In genomic region chr4:40066651-40067050, GRCh38 we compare ENCODE assay signal across 21 cellular contexts. TPM values are rescaled to one million over a fixed set of nuclear protein-coding genes. Genes with fewer than 3 reads are reported as not detected.
DNase-seq lines count a peak whose midpoint lies in the region; ATAC-seq, FAIRE-seq and TF ChIP-seq lines count a peak whose summit lies in the region.
"Had no signal": no experiment of that assay in that cellular context is flagged by ENCODE, and none has a peak within 500 bp of the region (broad histone marks: within the 10 kb centered on the region; RNA-seq: fewer than 3 reads in every experiment).

No MANE protein-coding gene starts in this region.

- H3K79me2 ChIP-seq in GM12878 (ENCODE audit: control insufficient read depth, insufficient read depth, low read length) = no peaks in the 10 kb centered on the region

- H2AFZ ChIP-seq in GM12878 (ENCODE audit: control insufficient read depth, low read depth, low read length) = no peak overlapping the region

- no peaks in the 10 kb centered on the region for H4K20me1 ChIP-seq in GM12878 (ENCODE audit: control insufficient read depth, insufficient read depth)

- no peak for TF ChIP-seq POLR2A in GM12878 (IDR thresholded peaks at IDR 0.05; ENCODE audit: low read depth, low read length)

- no peak for ATAC-seq in CD4-positive, alpha-beta T cell (ENCODE audit: poor library complexity)
- peak in 1 of 4 experiments; percentile 61 for ATAC-seq in T-cell (replicated peaks in 1 of 4)
- peak; percentile 66 for ATAC-seq in GM12878
- ATAC-seq in HG02623 (IDR thresholded peaks at IDR 0.05; ENCODE audit: unreplicated experiment) = no peak
- no peak for ATAC-seq in GM19324 (IDR thresholded peaks at IDR 0.05; ENCODE audit: low FRiP score, unreplicated experiment)
- ATAC-seq: A549 had no signal

- in situ Hi-C loops in GM12878 (cut with MboI) = no loop called here

- H3K36me3 Mint-ChIP-seq in activated CD4-positive, alpha-beta memory T cell treated with anti-CD3 and anti-CD28 coated beads for 36 hours = peaks cover 23% of the 10 kb centered on the region
- H3K36me3 Mint-ChIP-seq in activated CD4-positive, alpha-beta memory T cell treated with anti-CD3 and anti-CD28 coated beads, Interleukin-2, amount 10 ng/mL, durations not matched to agents 7 days and 5 days (ENCODE audit: low read depth) = peaks cover 49% of the 10 kb centered on the region
- peaks cover 35% of the 10 kb centered on the region for H3K36me3 Mint-ChIP-seq in CD4-positive, alpha-beta T cell (ENCODE audit: low read depth)
- peaks cover 30% of the 10 kb centered on the region for H3K36me3 Mint-ChIP-seq in T-cell

- H3K9ac ChIP-seq in GM12878 (ENCODE audit: control insufficient read depth, insufficient read depth, low read length) = no peak overlapping the region
- H3K9ac ChIP-seq: BLaER1 treated with 17β-estradiol and CSF1 and Interleukin-3, amounts not matched to agents 10 nM and 100 nM had no signal

- H3K9me3 Mint-ChIP-seq in activated CD4-positive, alpha-beta memory T cell treated with anti-CD3 and anti-CD28 coated beads for 36 hours = no peaks in the 10 kb centered on the region
- H3K9me3 Mint-ChIP-seq in activated CD4-positive, alpha-beta memory T cell treated with anti-CD3 and anti-CD28 coated beads, Interleukin-2, amount 10 ng/mL, durations not matched to agents 7 days and 5 days = no peaks in the 10 kb centered on the region
- no peaks in the 10 kb centered on the region for H3K9me3 Mint-ChIP-seq in CD4-positive, alpha-beta T cell
- H3K9me3 Mint-ChIP-seq in T-cell = no peaks in the 10 kb centered on the region
- H3K9me3 Mint-ChIP-seq: IgD-negative memory B cell had no signal

- 79% methylated on average over 3 of the region's 3 CpGs for WGBS in GM12878 (ENCODE audit: insufficient coverage, insufficient replicate concordance, low lambda C conversion rate, missing lambda C conversion rate)

- FAIRE-seq in GM12878 (lab: Jason Lieb, UNC) = no peak
- FAIRE-seq: A549, GM19239 had no signal

- BruUV-seq in GM12878 (replicated peaks; lab: Mats Ljungman, UMichigan) = no TSS peak

- H3K4me3 ChIP-seq in GM12878 = no peak overlapping the region
- H3K4me3 ChIP-seq: A549; BLaER1 treated with 17β-estradiol and CSF1 and Interleukin-3, amounts not matched to agents 10 nM and 100 nM had no signal

- no peak for TF ChIP-seq RAD21 in GM12878 (IDR thresholded peaks at IDR 0.05; ENCODE audit: insufficient read depth, low read depth, low read length)

- H3K36me3 ChIP-seq in GM12878 (ENCODE audit: control insufficient read depth in 2 of 2, insufficient read depth in 2 of 2, low read length in 1 of 2) = no peaks in the 10 kb centered on the region

- peak overlapping the region; percentile 33 for H3K27ac Mint-ChIP-seq in activated CD4-positive, alpha-beta memory T cell treated with anti-CD3 and anti-CD28 coated beads for 36 hours
- H3K27ac Mint-ChIP-seq in activated CD4-positive, alpha-beta memory T cell treated with anti-CD3 and anti-CD28 coated beads, Interleukin-2, amount 10 ng/mL, durations not matched to agents 7 days and 5 days = no peak overlapping the region
- H3K27ac Mint-ChIP-seq in CD4-positive, alpha-beta T cell = peak overlapping the region; percentile 80
- H3K27ac Mint-ChIP-seq in T-cell = peak overlapping the region; percentile 72 to 81
- H3K27ac Mint-ChIP-seq: IgD-negative memory B cell had no signal

- no peak overlapping the region for H3K4me2 ChIP-seq in GM12878 (ENCODE audit: control insufficient read depth, insufficient read depth)
- H3K4me2 ChIP-seq: A549; BLaER1 treated with 17β-estradiol and CSF1 and Interleukin-3, amounts not matched to agents 10 nM and 100 nM had no signal

- no peaks in the 10 kb centered on the region for H3K27me3 Mint-ChIP-seq in activated CD4-positive, alpha-beta memory T cell treated with anti-CD3 and anti-CD28 coated beads for 36 hours
- H3K27me3 Mint-ChIP-seq in activated CD4-positive, alpha-beta memory T cell treated with anti-CD3 and anti-CD28 coated beads, Interleukin-2, amount 10 ng/mL, durations not matched to agents 7 days and 5 days = no peaks in the 10 kb centered on the region
- no peaks in the 10 kb centered on the region for H3K27me3 Mint-ChIP-seq in CD4-positive, alpha-beta T cell
- no peaks in the 10 kb centered on the region for H3K27me3 Mint-ChIP-seq in T-cell
- H3K27me3 Mint-ChIP-seq: IgD-negative memory B cell had no signal

- RAD21 ChIA-PET in GM12878 (lab: Charles Lee; ENCODE audit: unreplicated experiment) = interaction anchor here (0.7 kb wide), 2 partner anchors 10 to 242 kb away, joined by 5 read pairs; no protein-coding TSS in a partner anchor

- peaks cover 32% of the 10 kb centered on the region for H3K4me1 Mint-ChIP-seq in activated CD4-positive, alpha-beta memory T cell treated with anti-CD3 and anti-CD28 coated beads for 36 hours (ENCODE audit: low read depth)
- peaks cover 26% of the 10 kb centered on the region for H3K4me1 Mint-ChIP-seq in activated CD4-positive, alpha-beta memory T cell treated with anti-CD3 and anti-CD28 coated beads, Interleukin-2, amount 10 ng/mL, durations not matched to agents 7 days and 5 days
- H3K4me1 Mint-ChIP-seq in CD4-positive, alpha-beta T cell (ENCODE audit: low read depth) = peaks cover 74% of the 10 kb centered on the region
- H3K4me1 Mint-ChIP-seq in T-cell = peaks cover 54 to 77% (median 64%) of the 10 kb centered on the region in 3 donors

- no peak for TF ChIP-seq EP300 in GM12878 (IDR thresholded peaks at IDR 0.05; ENCODE audit: borderline replicate concordance in 1 of 2, control insufficient read depth in 1 of 2, low read depth in 2 of 2, low read length in 2 of 2)

- TF ChIP-seq CTCF in CD4-positive, alpha-beta T cell (IDR thresholded peaks at IDR 0.05) = no peak
- no peak for TF ChIP-seq CTCF in GM12878 (IDR thresholded peaks at IDR 0.05 in 2 of 3, conservative IDR thresholded peaks at IDR 0.05 in 1 of 3; ENCODE audit: control insufficient read depth in 2 of 3, extremely low read depth in 1 of 3, insufficient read depth in 1 of 3, low read depth in 3 of 3, low read length in 3 of 3)

- DNase-seq in activated CD4-positive, alpha-beta memory T cell treated with anti-CD3 and anti-CD28 coated beads for 36 hours = no peak
- DNase-seq in activated CD4-positive, alpha-beta memory T cell treated with anti-CD3 and anti-CD28 coated beads, Interleukin-2, amount 10 ng/mL, durations not matched to agents 7 days and 5 days = no peak
- no peak for DNase-seq in CD4-positive, alpha-beta T cell
- DNase-seq in T-cell = no peak
- no peak for DNase-seq in GM12878 (ENCODE audit: low read depth, low spot score)
- DNase-seq in NCI-H1417 (lab: John Stamatoyannopoulos, UW) = no peak
- DNase-seq: DMS 273 treated with DMSO at 0.1 percent for 48 hours, H7, Kasumi-1, NCI-H1105, NCI-H1694 treated with DMSO at 0.1 percent for 48 hours, NCI-H226, NCI-H526 treated with DMSO at 0.1 percent for 48 hours, RPMI8226, SIG-M5 had no signal

- SMC1A ChIA-PET in GM12878 (lab: Charles Lee; ENCODE audit: uncharacterized antibody, unreplicated experiment) = interaction anchor here (0.5 to 1.4 kb wide), 2 partner anchors 11 to 13 kb away, joined by 3 read pairs; no protein-coding TSS in a partner anchor

- intact Hi-C loops in activated CD4-positive, alpha-beta memory T cell treated with anti-CD3 and anti-CD28 coated beads for 36 hours (cut with micrococcal nuclease) = no loop called here
- intact Hi-C loops in CD4-positive, alpha-beta T cell (cut with DNase I, micrococcal nuclease) = no loop called here
- intact Hi-C loops in GM12878 (cut with micrococcal nuclease; ENCODE audit: unreplicated experiment) = no loop called here

- no peaks in the 10 kb centered on the region for H3K27me3 ChIP-seq in CD4-positive, alpha-beta T cell (ENCODE audit: control insufficient read depth, insufficient read depth, low read length)
- no peaks in the 10 kb centered on the region for H3K27me3 ChIP-seq in GM12878 (replicated peaks in 1 of 2; ENCODE audit: control insufficient read depth in 2 of 2, insufficient read depth in 2 of 2, low read length in 1 of 2)
- H3K27me3 ChIP-seq: BLaER1 treated with 17β-estradiol and CSF1 and Interleukin-3, amounts not matched to agents 10 nM and 100 nM had no signal

- no peaks in the 10 kb centered on the region for H3K4me1 ChIP-seq in GM12878 (ENCODE audit: control insufficient read depth, insufficient read depth, low read length)
- H3K4me1 ChIP-seq: A549 had no signal

- no peak overlapping the region for H3K4me3 Mint-ChIP-seq in activated CD4-positive, alpha-beta memory T cell treated with anti-CD3 and anti-CD28 coated beads for 36 hours
- H3K4me3 Mint-ChIP-seq in activated CD4-positive, alpha-beta memory T cell treated with anti-CD3 and anti-CD28 coated beads, Interleukin-2, amount 10 ng/mL, durations not matched to agents 7 days and 5 days = no peak overlapping the region
- peak overlapping the region; percentile 70 for H3K4me3 Mint-ChIP-seq in CD4-positive, alpha-beta T cell
- H3K4me3 Mint-ChIP-seq in T-cell = peak overlapping the region in 1 of 3 donors; percentile 24

- H3K27ac ChIP-seq in CD4-positive, alpha-beta T cell (ENCODE audit: low read depth, low read length) = no peak overlapping the region
- H3K27ac ChIP-seq in GM12878 (ENCODE audit: control insufficient read depth, insufficient read depth) = no peak overlapping the region
- H3K27ac ChIP-seq: A549; BLaER1 treated with 17β-estradiol and CSF1 and Interleukin-3, amounts not matched to agents 10 nM and 100 nM had no signal

- POLR2A ChIA-PET in activated CD4-positive, alpha-beta memory T cell treated with anti-CD3 and anti-CD28 coated beads for 36 hours (lab: Charles Lee) = interaction anchor here (0.6 to 1.3 kb wide), 2 partner anchors 10 kb away, joined by 3 to 6 read pairs; partner anchors contain the start of gene N4BP2
- POLR2A ChIA-PET in activated CD4-positive, alpha-beta memory T cell treated with anti-CD3 and anti-CD28 coated beads, Interleukin-2, amount 10 ng/mL, durations not matched to agents 7 days and 5 days (lab: Charles Lee) = interaction anchor here (0.6 to 3.3 kb wide), 2 partner anchors 10 to 271 kb away, joined by 3 to 17 read pairs; partner anchors contain the start of gene N4BP2
- POLR2A ChIA-PET in CD4-positive, alpha-beta T cell (lab: Charles Lee) = no interaction called here
- POLR2A ChIA-PET in T-cell (lab: Charles Lee) = interaction anchor here in 1 of 2 donors (0.7 kb wide), 1 partner anchor 429 kb away, joined by 5 read pairs; no protein-coding TSS in a partner anchor
- POLR2A ChIA-PET in GM12878 (lab: Charles Lee) = interaction anchor here (1.4 kb wide), 1 partner anchor 9 kb away, joined by 7 read pairs; no protein-coding TSS in a partner anchor

- H3K9me3 ChIP-seq in CD4-positive, alpha-beta T cell (ENCODE audit: control insufficient read depth, low read length) = no peaks in the 10 kb centered on the region
- H3K9me3 ChIP-seq in GM12878 (replicated peaks; ENCODE audit: control insufficient read depth, insufficient read depth, low read length) = no peaks in the 10 kb centered on the region
- H3K9me3 ChIP-seq: A549 had no signal

- CTCF ChIA-PET in activated CD4-positive, alpha-beta memory T cell treated with anti-CD3 and anti-CD28 coated beads for 36 hours (lab: Charles Lee) = interaction anchor here (1.3 kb wide), 1 partner anchor 9 kb away, joined by 4 read pairs; no protein-coding TSS in a partner anchor
- CTCF ChIA-PET in activated CD4-positive, alpha-beta memory T cell treated with anti-CD3 and anti-CD28 coated beads, Interleukin-2, amount 10 ng/mL, durations not matched to agents 7 days and 5 days (lab: Charles Lee) = interaction anchor here (1.5 kb wide), 1 partner anchor 9 kb away, joined by 4 read pairs; no protein-coding TSS in a partner anchor
- CTCF ChIA-PET in CD4-positive, alpha-beta T cell (lab: Charles Lee) = interaction anchor here (1.2 kb wide), 1 partner anchor 10 kb away, joined by 4 read pairs; the partner anchor contains the start of gene N4BP2
- CTCF ChIA-PET in T-cell (lab: Charles Lee) = interaction anchor here in 1 of 2 donors (0.8 kb wide), 1 partner anchor 9 kb away, joined by 5 read pairs; no protein-coding TSS in a partner anchor
- CTCF ChIA-PET in GM12878 (lab: Yijun Ruan, JAX) = interaction anchor here (0.7 kb wide), 1 partner anchor 9 kb away, joined by 3 read pairs; no protein-coding TSS in a partner anchor

RNA-seq across cellular contexts. Expression of gene N4BP2, which starts 10.0 kb away (rescaled TPM):
- 10 to 100 TPM; 19.3 to 21.9 TPM for total RNA-seq in activated CD4-positive, alpha-beta memory T cell treated with anti-CD3 and anti-CD28 coated beads for 36 hours
- 10 to 100 TPM; 22.5 to 26.8 TPM for total RNA-seq in activated CD4-positive, alpha-beta memory T cell treated with anti-CD3 and anti-CD28 coated beads, Interleukin-2, amount 10 ng/mL, durations not matched to agents 7 days and 5 days
- 10 to 100 TPM; 21.7 to 25.2 TPM for total RNA-seq in CD4-positive, alpha-beta T cell
- total RNA-seq in T-cell (10 to 100 TPM; 12.6 to 38.3 (median 15.3) TPM), GM12878 (2014; rRNA removed) (9.0 and 11.0 TPM in 2 replicates), GM12878 (2014; rRNA removed; fragmentation: Illumina TruSeq; extraction: Trizol) (16.1 and 16.6 TPM in 2 replicates), GM12878 (2021) (10.6 and 10.9 TPM in 2 replicates)
- total RNA-seq in GM12878 (2013; cell fraction: nucleolus; rRNA removed) = 47.5 and 52.4 TPM in 2 replicates
- polyA plus RNA-seq in GM12878 (2011; ENCODE audit: low read depth) = 2.2 TPM
- polyA plus RNA-seq in GM12878 (2011; rRNA removed) (7.9 and 14.8 TPM in 2 replicates), GM12878 (2014; fragmentation: Illumina TruSeq; extraction: Trizol) (11.3 and 12.6 TPM in 2 replicates), GM12878 (2014; fragmentation: Nextera tagmentation; extraction: Ambion mirVana) (1 to 10 TPM; 2.3 to 3.6 TPM), GM12878 (2014; rRNA removed) (4.2 and 5.8 TPM in 2 replicates), GM12878 (2016; fragmentation: Nextera tagmentation; extraction: Ambion mirVana) (10 to 100 TPM; 15.0 to 18.7 TPM)
- polyA plus RNA-seq in GM12878 (2011; cell fraction: cytosol; rRNA removed) = 2.2 and 2.8 TPM in 2 replicates
- polyA plus RNA-seq in GM12878 (2011; cell fraction: nucleus; rRNA removed) = 3.1 and 3.8 TPM in 2 replicates
- 3.9 and 4.0 TPM in 2 replicates for polyA plus RNA-seq in GM12878 (2012)
- 10.6 and 12.1 TPM in 2 replicates for polyA minus RNA-seq in GM12878 (2011; rRNA and poly(A)+ RNA removed)
- 7.1 and 10.6 TPM in 2 replicates for polyA minus RNA-seq in GM12878 (2011; cell fraction: cytosol; rRNA and poly(A)+ RNA removed)
- polyA minus RNA-seq in GM12878 (2011; cell fraction: nucleus; rRNA and poly(A)+ RNA removed) = 6.4 and 8.3 TPM in 2 replicates
